In the genomic region with DNA sequence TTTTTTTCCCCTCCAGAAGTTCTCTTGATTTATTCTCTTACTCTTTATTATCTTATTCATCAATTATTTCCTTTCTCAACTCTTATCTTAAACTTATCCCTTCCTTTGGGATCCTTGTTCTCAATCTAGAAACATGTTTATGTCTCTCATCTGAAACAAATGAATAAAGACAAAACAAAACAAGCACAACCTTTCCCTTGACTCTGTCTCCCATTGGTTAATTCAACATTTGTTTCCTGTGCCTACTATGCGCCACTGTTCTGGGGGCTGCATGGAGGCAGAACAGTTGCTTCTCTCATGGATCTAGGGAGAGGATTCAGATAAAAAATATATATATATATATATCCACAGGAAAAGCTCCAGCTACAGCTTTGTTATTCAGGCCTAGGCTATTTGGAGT, we compare ENCODE assay signal across 2 cellular contexts.
TF ChIP-seq lines count a peak whose summit lies in the region.

No MANE protein-coding gene starts in this region.

TF ChIP-seq in SK-N-SH, 30 proteins besides CTCF, POLR2A, EP300 and RAD21:
- TF ChIP-seq, protein P1, sequence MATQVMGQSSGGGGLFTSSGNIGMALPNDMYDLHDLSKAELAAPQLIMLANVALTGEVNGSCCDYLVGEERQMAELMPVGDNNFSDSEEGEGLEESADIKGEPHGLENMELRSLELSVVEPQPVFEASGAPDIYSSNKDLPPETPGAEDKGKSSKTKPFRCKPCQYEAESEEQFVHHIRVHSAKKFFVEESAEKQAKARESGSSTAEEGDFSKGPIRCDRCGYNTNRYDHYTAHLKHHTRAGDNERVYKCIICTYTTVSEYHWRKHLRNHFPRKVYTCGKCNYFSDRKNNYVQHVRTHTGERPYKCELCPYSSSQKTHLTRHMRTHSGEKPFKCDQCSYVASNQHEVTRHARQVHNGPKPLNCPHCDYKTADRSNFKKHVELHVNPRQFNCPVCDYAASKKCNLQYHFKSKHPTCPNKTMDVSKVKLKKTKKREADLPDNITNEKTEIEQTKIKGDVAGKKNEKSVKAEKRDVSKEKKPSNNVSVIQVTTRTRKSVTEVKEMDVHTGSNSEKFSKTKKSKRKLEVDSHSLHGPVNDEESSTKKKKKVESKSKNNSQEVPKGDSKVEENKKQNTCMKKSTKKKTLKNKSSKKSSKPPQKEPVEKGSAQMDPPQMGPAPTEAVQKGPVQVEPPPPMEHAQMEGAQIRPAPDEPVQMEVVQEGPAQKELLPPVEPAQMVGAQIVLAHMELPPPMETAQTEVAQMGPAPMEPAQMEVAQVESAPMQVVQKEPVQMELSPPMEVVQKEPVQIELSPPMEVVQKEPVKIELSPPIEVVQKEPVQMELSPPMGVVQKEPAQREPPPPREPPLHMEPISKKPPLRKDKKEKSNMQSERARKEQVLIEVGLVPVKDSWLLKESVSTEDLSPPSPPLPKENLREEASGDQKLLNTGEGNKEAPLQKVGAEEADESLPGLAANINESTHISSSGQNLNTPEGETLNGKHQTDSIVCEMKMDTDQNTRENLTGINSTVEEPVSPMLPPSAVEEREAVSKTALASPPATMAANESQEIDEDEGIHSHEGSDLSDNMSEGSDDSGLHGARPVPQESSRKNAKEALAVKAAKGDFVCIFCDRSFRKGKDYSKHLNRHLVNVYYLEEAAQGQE (IDR thresholded peaks at IDR 0.05; ENCODE audit: low read depth, low read length) = no peak
- no peak for TF ChIP-seq TAF1 (IDR thresholded peaks at IDR 0.05; ENCODE audit: borderline replicate concordance, low read depth, low read length)
- no peak for TF ChIP-seq GATA2 (CRISPR knock-in tag; IDR thresholded peaks at IDR 0.05)
- no peak for TF ChIP-seq TCF12 (IDR thresholded peaks at IDR 0.05)
- TF ChIP-seq SIN3A (IDR thresholded peaks at IDR 0.05; ENCODE audit: borderline replicate concordance, low read depth, low read length) = no peak
- no peak for TF ChIP-seq FOXJ3 (CRISPR knock-in tag; IDR thresholded peaks at IDR 0.05)
- TF ChIP-seq POLR2AphosphoS5 (IDR thresholded peaks at IDR 0.05; ENCODE audit: low read depth, low read length) = no peak
- TF ChIP-seq, protein P2, sequence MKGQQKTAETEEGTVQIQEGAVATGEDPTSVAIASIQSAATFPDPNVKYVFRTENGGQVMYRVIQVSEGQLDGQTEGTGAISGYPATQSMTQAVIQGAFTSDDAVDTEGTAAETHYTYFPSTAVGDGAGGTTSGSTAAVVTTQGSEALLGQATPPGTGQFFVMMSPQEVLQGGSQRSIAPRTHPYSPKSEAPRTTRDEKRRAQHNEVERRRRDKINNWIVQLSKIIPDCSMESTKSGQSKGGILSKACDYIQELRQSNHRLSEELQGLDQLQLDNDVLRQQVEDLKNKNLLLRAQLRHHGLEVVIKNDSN (IDR thresholded peaks at IDR 0.05; ENCODE audit: borderline replicate concordance, low read depth) = no peak
- no peak for TF ChIP-seq RCOR1 (IDR thresholded peaks at IDR 0.05; ENCODE audit: low read length)
- no peak for TF ChIP-seq ELF1 (IDR thresholded peaks at IDR 0.05)
- no peak for TF ChIP-seq FOSL2 (IDR thresholded peaks at IDR 0.05; ENCODE audit: borderline replicate concordance, low read depth)
- TF ChIP-seq, protein P3, sequence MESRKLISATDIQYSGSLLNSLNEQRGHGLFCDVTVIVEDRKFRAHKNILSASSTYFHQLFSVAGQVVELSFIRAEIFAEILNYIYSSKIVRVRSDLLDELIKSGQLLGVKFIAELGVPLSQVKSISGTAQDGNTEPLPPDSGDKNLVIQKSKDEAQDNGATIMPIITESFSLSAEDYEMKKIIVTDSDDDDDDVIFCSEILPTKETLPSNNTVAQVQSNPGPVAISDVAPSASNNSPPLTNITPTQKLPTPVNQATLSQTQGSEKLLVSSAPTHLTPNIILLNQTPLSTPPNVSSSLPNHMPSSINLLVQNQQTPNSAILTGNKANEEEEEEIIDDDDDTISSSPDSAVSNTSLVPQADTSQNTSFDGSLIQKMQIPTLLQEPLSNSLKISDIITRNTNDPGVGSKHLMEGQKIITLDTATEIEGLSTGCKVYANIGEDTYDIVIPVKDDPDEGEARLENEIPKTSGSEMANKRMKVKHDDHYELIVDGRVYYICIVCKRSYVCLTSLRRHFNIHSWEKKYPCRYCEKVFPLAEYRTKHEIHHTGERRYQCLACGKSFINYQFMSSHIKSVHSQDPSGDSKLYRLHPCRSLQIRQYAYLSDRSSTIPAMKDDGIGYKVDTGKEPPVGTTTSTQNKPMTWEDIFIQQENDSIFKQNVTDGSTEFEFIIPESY (IDR thresholded peaks at IDR 0.05; ENCODE audit: borderline replicate concordance, low read depth) = no peak
- TF ChIP-seq, protein P4, sequence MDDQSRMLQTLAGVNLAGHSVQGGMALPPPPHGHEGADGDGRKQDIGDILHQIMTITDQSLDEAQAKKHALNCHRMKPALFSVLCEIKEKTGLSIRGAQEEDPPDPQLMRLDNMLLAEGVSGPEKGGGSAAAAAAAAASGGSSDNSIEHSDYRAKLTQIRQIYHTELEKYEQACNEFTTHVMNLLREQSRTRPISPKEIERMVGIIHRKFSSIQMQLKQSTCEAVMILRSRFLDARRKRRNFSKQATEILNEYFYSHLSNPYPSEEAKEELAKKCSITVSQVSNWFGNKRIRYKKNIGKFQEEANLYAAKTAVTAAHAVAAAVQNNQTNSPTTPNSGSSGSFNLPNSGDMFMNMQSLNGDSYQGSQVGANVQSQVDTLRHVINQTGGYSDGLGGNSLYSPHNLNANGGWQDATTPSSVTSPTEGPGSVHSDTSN (IDR thresholded peaks at IDR 0.05) = no peak
- TF ChIP-seq RFX5 (IDR thresholded peaks at IDR 0.05; ENCODE audit: low read length) = no peak

TF ChIP-seq in SK-N-SH treated with all-trans-retinoic acid at 6 μM for 48 hours, 23 proteins besides CTCF, POLR2A, EP300 and RAD21 (continued from another document):
- TF ChIP-seq, protein P5, sequence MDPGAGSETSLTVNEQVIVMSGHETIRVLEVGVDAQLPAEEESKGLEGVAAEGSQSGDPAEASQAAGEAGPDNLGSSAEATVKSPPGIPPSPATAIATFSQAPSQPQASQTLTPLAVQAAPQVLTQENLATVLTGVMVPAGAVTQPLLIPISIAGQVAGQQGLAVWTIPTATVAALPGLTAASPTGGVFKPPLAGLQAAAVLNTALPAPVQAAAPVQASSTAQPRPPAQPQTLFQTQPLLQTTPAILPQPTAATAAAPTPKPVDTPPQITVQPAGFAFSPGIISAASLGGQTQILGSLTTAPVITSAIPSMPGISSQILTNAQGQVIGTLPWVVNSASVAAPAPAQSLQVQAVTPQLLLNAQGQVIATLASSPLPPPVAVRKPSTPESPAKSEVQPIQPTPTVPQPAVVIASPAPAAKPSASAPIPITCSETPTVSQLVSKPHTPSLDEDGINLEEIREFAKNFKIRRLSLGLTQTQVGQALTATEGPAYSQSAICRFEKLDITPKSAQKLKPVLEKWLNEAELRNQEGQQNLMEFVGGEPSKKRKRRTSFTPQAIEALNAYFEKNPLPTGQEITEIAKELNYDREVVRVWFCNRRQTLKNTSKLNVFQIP (CRISPR knock-in tag; IDR thresholded peaks at IDR 0.05; ENCODE audit: borderline replicate concordance, low read depth) = no peak
